Comparison of ENCODE assay signal across 11 cellular contexts in the genomic region with DNA sequence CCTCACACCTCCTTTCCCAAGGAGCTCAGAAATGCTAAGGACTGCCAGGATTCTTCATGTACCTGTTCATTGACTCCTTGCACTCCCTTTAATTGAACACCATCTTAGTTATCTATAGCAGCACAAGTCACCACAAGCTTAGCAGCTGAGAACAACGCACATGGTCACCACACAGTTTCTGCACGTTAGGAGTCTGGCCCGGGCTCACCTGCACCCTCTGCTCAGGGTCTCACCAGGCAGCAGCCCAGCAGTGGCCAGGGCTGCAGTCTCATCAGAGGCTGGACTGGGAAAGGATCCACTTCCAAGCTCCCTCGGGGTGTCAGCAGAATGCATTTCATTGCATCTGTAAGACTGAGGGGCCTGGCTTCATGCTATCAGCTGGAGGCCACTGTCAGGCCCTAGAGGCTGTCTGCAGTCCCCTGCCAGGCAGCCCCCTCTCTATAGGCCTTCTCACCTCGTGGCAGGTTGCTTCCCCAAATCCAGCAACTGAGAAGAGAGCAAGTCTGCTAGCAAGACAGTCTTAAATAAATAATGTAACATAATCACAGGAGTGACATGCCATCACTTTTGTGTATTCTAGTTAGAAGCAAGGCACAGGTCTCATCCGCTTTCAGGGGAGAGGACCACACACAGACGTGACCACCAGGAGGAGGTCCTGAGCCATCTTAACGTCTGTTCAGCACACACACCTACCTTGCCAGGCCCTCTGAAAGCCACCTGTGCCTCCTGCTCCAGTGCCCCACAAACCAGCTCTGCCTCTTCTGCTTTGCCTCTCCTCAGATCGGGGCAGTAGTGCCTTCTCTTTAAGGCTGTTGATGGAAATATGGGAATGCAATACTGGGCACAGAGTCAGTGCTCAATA.
A peak's percentile ranks its signal among the peaks of the same experiment; 100 is the strongest.
DNase-seq lines count a peak whose midpoint lies in the region; ATAC-seq, FAIRE-seq and TF ChIP-seq lines count a peak whose summit lies in the region.
"Had no signal": no experiment of that assay in that cellular context is flagged by ENCODE, and none has a peak within 500 bp of the region (broad histone marks: within the 10 kb centered on the region; RNA-seq: fewer than 3 reads in every experiment).

No MANE protein-coding gene starts in this region.

- no peak for TF ChIP-seq CTCF in Calu3 (IDR thresholded peaks at IDR 0.05; ENCODE audit: unreplicated experiment)
- TF ChIP-seq CTCF in LNCaP clone FGC (IDR thresholded peaks at IDR 0.05; ENCODE audit: control insufficient read depth, extremely low read depth, insufficient read depth), result peak; percentile 29; the same call in 1 of the 2 replicates
- TF ChIP-seq CTCF in endothelial cell (IDR thresholded peaks at IDR 0.05; ENCODE audit: unreplicated experiment), result no peak
- no peak for TF ChIP-seq CTCF in osteocyte (IDR thresholded peaks at IDR 0.05)

- no peak overlapping the region for H3K4me3 Mint-ChIP-seq in Calu3 (ENCODE audit: low read depth, unreplicated experiment)
- H3K4me3 Mint-ChIP-seq in endothelial cell (ENCODE audit: unreplicated experiment), result no peak overlapping the region
- H3K4me3 Mint-ChIP-seq in osteocyte (ENCODE audit: unreplicated experiment), result no peak overlapping the region

- H3K36me3 Mint-ChIP-seq in Calu3 (ENCODE audit: insufficient read depth, unreplicated experiment), result no peaks in the 10 kb centered on the region
- H3K36me3 Mint-ChIP-seq in endothelial cell (ENCODE audit: low read depth, unreplicated experiment), result no peaks in the 10 kb centered on the region
- no peaks in the 10 kb centered on the region for H3K36me3 Mint-ChIP-seq in osteocyte (ENCODE audit: unreplicated experiment)

- peak; percentile 77 for FAIRE-seq in GM18507 (lab: Jason Lieb, UNC)

- H3K9me3 Mint-ChIP-seq in Calu3 (ENCODE audit: low read depth, unreplicated experiment) (no peaks in the 10 kb centered on the region), endothelial cell (ENCODE audit: unreplicated experiment) (no peaks in the 10 kb centered on the region), osteocyte (ENCODE audit: unreplicated experiment) (no peaks in the 10 kb centered on the region)

- H3K4me1 Mint-ChIP-seq in Calu3 (ENCODE audit: low read depth, unreplicated experiment) (no peaks in the 10 kb centered on the region), endothelial cell (ENCODE audit: unreplicated experiment) (no peaks in the 10 kb centered on the region), osteocyte (ENCODE audit: unreplicated experiment) (peaks cover 6% of the 10 kb centered on the region)

- no peak overlapping the region for H3K4me3 ChIP-seq in LNCaP clone FGC (ENCODE audit: low read depth, low read length)
- H3K4me3 ChIP-seq: lung, skin epidermis had no signal

- intact Hi-C loops in Calu3 (cut with micrococcal nuclease; ENCODE audit: unreplicated experiment), result loop anchor here (5.0 kb wide), 1 partner anchor 622 kb away; no protein-coding TSS in a partner anchor

- H3K27me3 Mint-ChIP-seq in Calu3 (ENCODE audit: unreplicated experiment), result peaks cover 31% of the 10 kb centered on the region
- H3K27me3 Mint-ChIP-seq in endothelial cell (ENCODE audit: unreplicated experiment), result peaks cover 7% of the 10 kb centered on the region
- H3K27me3 Mint-ChIP-seq in osteocyte (ENCODE audit: unreplicated experiment), result no peaks in the 10 kb centered on the region

- no TSS peak for BruUV-seq in Calu3 (replicated peaks; lab: Mats Ljungman, UMichigan)

- H3K27ac Mint-ChIP-seq in Calu3 (ENCODE audit: unreplicated experiment) (no peak overlapping the region), endothelial cell (ENCODE audit: unreplicated experiment) (no peak overlapping the region), osteocyte (ENCODE audit: unreplicated experiment) (no peak overlapping the region)

- no peak for ATAC-seq in HG03442 (IDR thresholded peaks at IDR 0.05; ENCODE audit: unreplicated experiment)

- CTCF ChIA-PET in Calu3 (lab: Charles Lee), result no interaction called here

- DNase-seq in Calu3, result peak; percentile 0
- peak; percentile 22 for DNase-seq in GM18507 (ENCODE audit: extremely low spot score, insufficient read length, low read depth)
- DNase-seq in LNCaP clone FGC (ENCODE audit: low read depth), result no peak
- DNase-seq in endothelial cell (ENCODE audit: low spot score), result peak; percentile 30
- DNase-seq in osteocyte (ENCODE audit: extremely low spot score, unreplicated experiment), result no peak
- no peak for DNase-seq in effector CD4-positive, alpha-beta T cell
- no peak for DNase-seq in activated CD8-positive, alpha-beta memory T cell treated with anti-CD3 and anti-CD28 coated beads, Interleukin-2, amount 50 U/mL, for 48 hours
- DNase-seq: NCI-H1048 had no signal

Comparison
In these comparisons a context has a peak if more than half of its experiments do, and no peak if none do; other contexts are left out.
1. DNase-seq: peak in Calu3 (single experiment), GM18507 (single experiment) and endothelial cell (single experiment); none in LNCaP clone FGC (single experiment), osteocyte (single experiment), effector CD4-positive, alpha-beta T cell (single experiment) and activated CD8-positive, alpha-beta memory T cell treated with anti-CD3 and anti-CD28 coated beads, Interleukin-2, amount 50 U/mL, for 48 hours (single experiment).